Comparison of ENCODE assay signal across 1 cellular context in the genomic region with DNA sequence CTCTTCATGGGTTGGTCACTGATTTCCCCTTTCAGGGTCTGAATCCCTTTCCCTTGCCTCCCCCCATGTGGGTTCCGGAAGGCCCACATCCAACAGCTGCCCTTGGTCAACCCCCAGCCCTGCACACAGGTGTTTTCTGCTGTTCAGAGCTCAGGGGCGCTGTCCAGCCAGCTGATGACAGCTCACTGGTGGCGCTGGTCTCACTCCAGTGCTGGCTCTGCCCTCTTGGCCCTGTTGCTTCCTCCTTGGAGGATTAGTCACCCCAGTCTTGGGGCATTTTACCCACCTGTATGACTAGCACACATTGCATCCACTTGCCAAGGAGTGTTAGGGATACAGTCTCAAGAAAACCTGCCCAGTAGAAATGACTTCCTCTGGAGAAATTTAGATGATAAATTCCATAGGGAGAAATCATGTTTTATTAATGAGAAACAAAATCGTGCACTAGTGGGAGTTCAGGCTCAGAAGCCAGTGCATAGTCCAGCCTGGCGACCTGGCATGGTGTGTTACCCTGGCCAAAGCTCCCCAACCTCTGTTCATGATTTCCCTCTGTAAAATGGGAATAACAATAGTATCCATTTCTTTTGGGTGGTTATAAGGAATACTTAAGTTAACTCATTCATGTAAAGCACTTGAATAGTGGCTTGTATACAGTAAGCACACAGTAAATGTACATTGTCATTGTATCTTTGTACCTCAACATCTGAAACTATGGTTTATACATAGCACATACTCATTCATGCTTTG.
TF ChIP-seq lines count a peak whose summit lies in the region.

No MANE protein-coding gene starts in this region.

TF ChIP-seq in SK-N-SH treated with all-trans-retinoic acid at 6 μM for 48 hours, 23 proteins besides CTCF, POLR2A, EP300 and RAD21 (continued from another document):
- no peak for TF ChIP-seq CREB5 (CRISPR knock-in tag; IDR thresholded peaks at IDR 0.05; ENCODE audit: low read depth)
- no peak for TF ChIP-seq ZFP3 (CRISPR knock-in tag; IDR thresholded peaks at IDR 0.05)
- no peak for TF ChIP-seq TOX (CRISPR knock-in tag; IDR thresholded peaks at IDR 0.05; ENCODE audit: borderline replicate concordance)
- no peak for TF ChIP-seq GLIS3 (CRISPR knock-in tag; IDR thresholded peaks at IDR 0.05)
- TF ChIP-seq RARB (CRISPR knock-in tag; IDR thresholded peaks at IDR 0.05), result no peak
- no peak for TF ChIP-seq OSR1 (CRISPR knock-in tag; IDR thresholded peaks at IDR 0.05)
- TF ChIP-seq ZC3H10 (CRISPR knock-in tag; IDR thresholded peaks at IDR 0.05), result no peak
- TF ChIP-seq BACH2 (CRISPR knock-in tag; IDR thresholded peaks at IDR 0.05; ENCODE audit: borderline replicate concordance), result no peak
- TF ChIP-seq CSDC2 (CRISPR knock-in tag; IDR thresholded peaks at IDR 0.05), result no peak
- TF ChIP-seq SNAI2 (CRISPR knock-in tag; IDR thresholded peaks at IDR 0.05), result no peak
- no peak for TF ChIP-seq ZNF8 (CRISPR knock-in tag; IDR thresholded peaks at IDR 0.05)
